Comparison of ENCODE assay signal across 25 cellular contexts in genomic region chr5:38710616-38711015, GRCh38.
"Had no signal": no experiment of that assay in that cellular context is flagged by ENCODE, and none has a peak within 500 bp of the region (broad histone marks: within the 10 kb centered on the region; RNA-seq: fewer than 3 reads in every experiment).

No MANE protein-coding gene starts in this region.

- H2AFZ ChIP-seq: parathyroid adenoma had no signal

- H3K27ac ChIP-seq: colonic mucosa, esophagus muscularis mucosa, lower lobe of right lung, parathyroid adenoma, prostate gland, right atrium auricular region, stomach, testis, tibial artery had no signal

- H3K9me3 ChIP-seq: colonic mucosa, esophagus muscularis mucosa, heart right ventricle, lower lobe of right lung, prostate gland, right atrium auricular region, stomach, testis, tibial artery had no signal

- ATAC-seq: heart right ventricle; left colon; left ventricle myocardium superior; lower lobe of right lung; natural killer cell; sciatic nerve; stimulated activated effector memory CD8-positive, alpha-beta T cell treated with anti-CD3 and anti-CD28 coated beads, Interleukin-12 subunit alpha, Interleukin-12 subunit beta, amount 100 ng/mL, for 72 hours had no signal

- H3K36me3 ChIP-seq: colonic mucosa, esophagus muscularis mucosa, heart right ventricle, lower lobe of right lung, prostate gland, right atrium auricular region, stomach, tibial artery had no signal

- H3K4me1 ChIP-seq: colonic mucosa, parathyroid adenoma, prostate gland, tibial artery had no signal

- H3K4me3 ChIP-seq: colonic mucosa, esophagus muscularis mucosa, heart right ventricle, lower lobe of right lung, prostate gland, right atrium auricular region, stomach, testis, tibial artery had no signal

- DNase-seq: colonic mucosa; effector memory CD4-positive, alpha-beta T cell; foreskin melanocyte; glutamatergic neuron; heart right ventricle; hypothalamus; immature natural killer cell; islet precursor cell; kidney glomerular epithelial cell; left colon; left ventricle myocardium superior; lower lobe of right lung; natural killer cell; stimulated activated CD4-positive, alpha-beta T cell treated with anti-CD3 and anti-CD28 coated beads, Interleukin-2, amount 100 ng/mL, for 24 hours; stimulated activated CD4-positive, alpha-beta T cell treated with anti-CD3 and anti-CD28 coated beads, Interleukin-4, amount 100 ng/mL, for 24 hours; stimulated activated naive CD4-positive, alpha-beta T cell treated with Interleukin-2 at 50 U/mL for 16 hours; stomach; testis; tibial artery had no signal

- H3K27me3 ChIP-seq: colonic mucosa, esophagus muscularis mucosa, heart right ventricle, right atrium auricular region, stomach, testis, tibial artery had no signal

- H3K9ac ChIP-seq: parathyroid adenoma had no signal

- H3K79me2 ChIP-seq: parathyroid adenoma had no signal
